8 cellular contexts compared by ENCODE assay signal in the genomic region with DNA sequence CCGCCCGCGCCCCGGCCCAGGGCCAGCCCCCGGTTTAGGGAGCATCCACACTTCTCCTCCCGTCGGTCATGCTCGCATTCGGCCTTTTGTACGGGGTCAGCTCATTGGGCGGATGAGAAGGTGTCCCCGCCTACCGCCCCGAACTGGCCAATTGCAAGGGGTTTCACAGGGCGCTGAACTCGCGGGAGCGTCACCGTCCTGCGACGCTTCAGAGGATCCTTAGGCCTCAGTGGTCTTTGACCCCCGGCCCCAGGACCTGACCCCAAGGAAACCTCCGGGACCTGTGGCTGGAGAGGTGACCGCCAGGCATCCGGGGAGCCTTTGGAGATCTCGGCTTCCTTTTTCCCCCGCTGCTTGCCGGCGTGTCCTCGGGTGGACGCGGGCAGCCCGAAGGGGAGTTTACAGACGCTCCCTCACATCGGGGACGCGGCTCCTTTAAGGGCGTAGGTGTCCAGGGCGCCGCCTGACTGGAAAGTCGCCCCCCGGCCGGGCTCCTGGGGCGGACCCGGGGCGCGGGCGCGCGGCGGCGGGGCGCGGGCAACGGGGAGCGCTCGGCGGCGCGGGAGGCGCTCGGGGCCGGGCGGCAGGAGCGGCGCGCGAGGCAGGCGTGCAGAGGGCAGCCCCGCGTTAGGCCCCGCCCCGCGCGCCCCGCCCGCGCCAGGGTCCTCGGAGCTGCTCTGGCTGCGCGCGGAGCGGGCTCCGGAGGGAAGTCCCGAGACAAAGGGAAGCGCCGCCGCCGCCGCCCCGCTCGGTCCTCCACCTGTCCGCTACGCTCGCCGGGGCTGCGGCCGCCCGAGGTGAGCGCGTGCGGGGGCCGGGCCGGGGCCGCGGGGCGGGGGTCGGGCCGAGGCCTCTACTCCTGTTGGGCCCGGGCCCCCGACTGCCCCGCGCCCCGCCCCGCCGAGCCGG. TPM values are rescaled to one million over a fixed set of nuclear protein-coding genes. Genes with fewer than 3 reads are reported as not detected.
DNase-seq lines count a peak whose midpoint lies in the region; ATAC-seq and TF ChIP-seq lines count a peak whose summit lies in the region.

Gene UBE2I (plus strand): TSS at position 660 of the 909 bp plus-strand sequence. CDS start 4,395 bp downstream, outside the sequence.

- H3K27me3 ChIP-seq in mammary epithelial cell (ENCODE audit: insufficient read depth, low read length): no peaks in the 10 kb centered on the region
- no peaks in the 10 kb centered on the region for H3K27me3 ChIP-seq in iPS-20b (ENCODE audit: insufficient read depth, low read length)

- WGBS in mammary epithelial cell (ENCODE audit: low coverage, missing lambda C conversion rate): 1% methylated on average over 39 of the region's 117 CpGs

- peaks cover 25% of the 10 kb centered on the region for H3K4me1 ChIP-seq in mammary epithelial cell (ENCODE audit: insufficient read depth, low read length)
- 0 out of 2 replicates have a peak, but pooled peaks cover 6% of the 10 kb centered on the region for H3K4me1 ChIP-seq in iPS-20b (ENCODE audit: insufficient read depth, low read length)

- peak within 1 kb of the TSS; percentile 99 for H3K4me2 ChIP-seq in mammary epithelial cell (ENCODE audit: insufficient read depth, low read depth, low read length)

- DNase-seq in AG04449 (ENCODE audit: low read depth, low spot score): peak; percentile 90
- peak; percentile 96 for DNase-seq in NCI-H2227 treated with DMSO at 0.1 percent for 48 hours (lab: John Stamatoyannopoulos, UW)
- DNase-seq in mammary epithelial cell: peak; percentile 99

- CTCF ChIA-PET in AG04449 (lab: Yijun Ruan, JAX) (no interaction called here), mammary epithelial cell (lab: Charles Lee; ENCODE audit: low non-redundant PET) (no interaction called here)

- POLR2A ChIA-PET in AG04449 (lab: Yijun Ruan, JAX): interaction anchor here (1.0 to 1.6 kb wide), 2 partner anchors 111 to 620 kb away, joined by 3 to 9 read pairs; partner anchors contain the start of gene UQCC4

- H3K79me2 ChIP-seq in mammary epithelial cell (ENCODE audit: insufficient read depth, low read length): peaks cover 46% of the 10 kb centered on the region

- H3K9me3 ChIP-seq in mammary epithelial cell (replicated peaks; ENCODE audit: insufficient read depth, low read length): no peaks in the 10 kb centered on the region
- no peaks in the 10 kb centered on the region for H3K9me3 ChIP-seq in iPS-20b (ENCODE audit: insufficient read depth, low read depth, low read length)

- TF ChIP-seq CTCF in AG04449 (IDR thresholded peaks at IDR 0.05; ENCODE audit: insufficient read depth, low read length, missing control alignments): no peak
- no peak for TF ChIP-seq CTCF in WI38 (IDR thresholded peaks at IDR 0.05; ENCODE audit: low read depth, low read length)
- TF ChIP-seq CTCF in mammary epithelial cell (conservative IDR thresholded peaks at IDR 0.05 in 1 of 2, IDR thresholded peaks at IDR 0.05 in 1 of 2; ENCODE audit: extremely low read depth in 1 of 2, insufficient read depth in 1 of 2, low read depth in 1 of 2, low read length in 2 of 2): no peak

- peak within 1 kb of the TSS; percentile 86 for H3K9ac ChIP-seq in mammary epithelial cell (ENCODE audit: insufficient read depth, low read length)
- H3K9ac ChIP-seq in iPS-20b (ENCODE audit: low read depth, low read length): peak within 1 kb of the TSS; percentile 99

- BruUV-seq in mammary epithelial cell (replicated peaks; lab: Mats Ljungman, UMichigan): no TSS peak

- H3K27ac ChIP-seq in mammary epithelial cell (ENCODE audit: insufficient read depth, low read depth, low read length) (peak within 1 kb of the TSS; percentile 96), iPS-20b (ENCODE audit: low read length) (peak within 1 kb of the TSS; percentile 88), skin epidermis (peak within 1 kb of the TSS; percentile 90 to 100 (median 100))

- intact Hi-C loops in mammary epithelial cell (cut with micrococcal nuclease): loop anchor here (5.0 kb wide), 1 partner anchor 33 kb away; no protein-coding TSS in a partner anchor

- H3K4me3 ChIP-seq in AG04449 (ENCODE audit: low read depth, low read length): peak within 1 kb of the TSS; percentile 76
- peak within 1 kb of the TSS; percentile 80 for H3K4me3 ChIP-seq in WI38 (ENCODE audit: low read depth, low read length)
- peak within 1 kb of the TSS; percentile 72 to 98 (median 94) for H3K4me3 ChIP-seq in mammary epithelial cell (replicated peaks in 1 of 3; ENCODE audit: insufficient read depth in 1 of 3, low read depth in 2 of 3, low read length in 3 of 3)
- peak within 1 kb of the TSS; percentile 98 for H3K4me3 ChIP-seq in iPS-20b (ENCODE audit: low read length)
- H3K4me3 ChIP-seq in skin epidermis: peak within 1 kb of the TSS; percentile 46 to 86 (median 80)

- in situ Hi-C loops in mammary epithelial cell (cut with MboI; ENCODE audit: low sequenced_read_pairs in 2 of 2): no loop called here

- peaks cover 3% of the 10 kb centered on the region for H3K36me3 ChIP-seq in mammary epithelial cell (ENCODE audit: insufficient read depth, low read length)
- peaks cover 13% of the 10 kb centered on the region for H3K36me3 ChIP-seq in iPS-20b (ENCODE audit: insufficient read depth, low read depth, low read length)

- peak within 1 kb of the TSS; percentile 96 for H2AFZ ChIP-seq in mammary epithelial cell (ENCODE audit: low read depth, low read length)

- dilution Hi-C loops in mammary epithelial cell (cut with HindIII; ENCODE audit: low sequenced_read_pairs): no loop called here

- peaks cover 17% of the 10 kb centered on the region for H4K20me1 ChIP-seq in mammary epithelial cell (ENCODE audit: insufficient read depth, low read length)

- ATAC-seq in GM18873 (IDR thresholded peaks at IDR 0.05; ENCODE audit: low FRiP score, unreplicated experiment) (peak; percentile 62), HG03139 (IDR thresholded peaks at IDR 0.05; ENCODE audit: unreplicated experiment) (peak; percentile 53)

RNA-seq across cellular contexts. Expression of gene UBE2I, which starts in this region (rescaled TPM):
- total RNA-seq in mammary epithelial cell: 100 to 1,000 TPM in 1 of 2 donors, 10 to 100 TPM in 1; 42.7 to 157 TPM
- polyA plus RNA-seq in mammary epithelial cell: 91.3 TPM
- polyA minus RNA-seq in mammary epithelial cell: 104 TPM

Comparison
In these comparisons a context has a peak if more than half of its experiments do, and no peak if none do; other contexts are left out.
1. Peak in every context shown above with its lines: DNase-seq, ATAC-seq, H3K4me3 ChIP-seq and H3K27ac ChIP-seq.